ENCODE assay signal across 8 cellular contexts in genomic region chr16:27355610-27356009, GRCh38. TPM values are rescaled to one million over a fixed set of nuclear protein-coding genes. Genes with fewer than 3 reads are reported as not detected.
DNase-seq lines count a peak whose midpoint lies in the region; ATAC-seq and TF ChIP-seq lines count a peak whose summit lies in the region.

No MANE protein-coding gene starts in this region.

- peak overlapping the region; percentile 74 for H3K27ac Mint-ChIP-seq in activated naive CD8-positive, alpha-beta T cell treated with anti-CD3 and anti-CD28 coated beads for 36 hours

- no peaks in the 10 kb centered on the region for H3K9me3 Mint-ChIP-seq in activated naive CD8-positive, alpha-beta T cell treated with anti-CD3 and anti-CD28 coated beads for 36 hours

- H3K36me3 ChIP-seq in kidney epithelial cell (ENCODE audit: control insufficient read depth, insufficient read depth, low read length), result peaks cover 5% of the 10 kb centered on the region

- H3K4me1 Mint-ChIP-seq in activated naive CD8-positive, alpha-beta T cell treated with anti-CD3 and anti-CD28 coated beads for 36 hours, result peaks cover 12% of the 10 kb centered on the region

- no peaks in the 10 kb centered on the region for H3K27me3 Mint-ChIP-seq in activated naive CD8-positive, alpha-beta T cell treated with anti-CD3 and anti-CD28 coated beads for 36 hours

- H3K4me3 ChIP-seq in kidney epithelial cell (ENCODE audit: low read depth, low read length), result no peak overlapping the region

- no peaks in the 10 kb centered on the region for H3K27me3 ChIP-seq in kidney epithelial cell (ENCODE audit: control insufficient read depth, insufficient read depth, low read length)

- peaks cover 92% of the 10 kb centered on the region for H3K36me3 Mint-ChIP-seq in activated naive CD8-positive, alpha-beta T cell treated with anti-CD3 and anti-CD28 coated beads for 36 hours

- peak; percentile 30 for TF ChIP-seq CTCF in kidney epithelial cell (IDR thresholded peaks at IDR 0.05; ENCODE audit: insufficient read depth, low read length, poor library complexity, severe bottlenecking)

- DNase-seq in ELF-1 (ENCODE audit: low read depth, low spot score), result peak; percentile 78
- DNase-seq in NOMO-1 treated with DMSO at 0.1 percent for 48 hours (lab: John Stamatoyannopoulos, UW; ENCODE audit: unreplicated experiment), result peak; percentile 38
- peak; percentile 52 for DNase-seq in activated naive CD8-positive, alpha-beta T cell treated with anti-CD3 and anti-CD28 coated beads for 36 hours
- no peak for DNase-seq in kidney epithelial cell (ENCODE audit: low read depth)
- peak; percentile 59 for DNase-seq in ureter (ENCODE audit: low spot score)
- DNase-seq in T-helper 9 cell, result no peak

- ATAC-seq in HG03135 (IDR thresholded peaks at IDR 0.05; ENCODE audit: unreplicated experiment) (no peak), HG03565 (IDR thresholded peaks at IDR 0.05; ENCODE audit: unreplicated experiment) (no peak)

- H3K4me3 Mint-ChIP-seq in activated naive CD8-positive, alpha-beta T cell treated with anti-CD3 and anti-CD28 coated beads for 36 hours, result no peak overlapping the region

RNA-seq across cellular contexts. Expression of gene IL4R, which starts 41.8 kb away (rescaled TPM):
- total RNA-seq in activated naive CD8-positive, alpha-beta T cell treated with anti-CD3 and anti-CD28 coated beads for 36 hours, result 100 to 1,000 TPM; 183 to 190 TPM
- total RNA-seq in kidney epithelial cell (52.1 and 58.8 TPM in 2 replicates), ureter (135 TPM)

RNA-seq across cellular contexts. Expression of gene IL21R, which starts 46.4 kb away (rescaled TPM):
- 10 to 100 TPM; 99.3 to 99.5 TPM for total RNA-seq in activated naive CD8-positive, alpha-beta T cell treated with anti-CD3 and anti-CD28 coated beads for 36 hours
- total RNA-seq in kidney epithelial cell (1.1 and 1.6 TPM in 2 replicates), ureter (0.60 TPM)

Comparison
In these comparisons a context has a peak if more than half of its experiments do, and no peak if none do; other contexts are left out.
1. DNase-seq: peak in ELF-1 (single experiment), NOMO-1 treated with DMSO at 0.1 percent for 48 hours (single experiment), activated naive CD8-positive, alpha-beta T cell treated with anti-CD3 and anti-CD28 coated beads for 36 hours (single experiment) and ureter (single experiment); none in kidney epithelial cell (single experiment) and T-helper 9 cell (single experiment).
2. RNA of gene IL21R, which starts 46.4 kb away (total RNA-seq): 99.3 to 99.5 TPM in activated naive CD8-positive, alpha-beta T cell treated with anti-CD3 and anti-CD28 coated beads for 36 hours; 1.1 to 1.6 TPM in kidney epithelial cell and 0.60 TPM in ureter (single experiment); every median in the first group is over 10 times any median in the second.